In the genomic region with DNA sequence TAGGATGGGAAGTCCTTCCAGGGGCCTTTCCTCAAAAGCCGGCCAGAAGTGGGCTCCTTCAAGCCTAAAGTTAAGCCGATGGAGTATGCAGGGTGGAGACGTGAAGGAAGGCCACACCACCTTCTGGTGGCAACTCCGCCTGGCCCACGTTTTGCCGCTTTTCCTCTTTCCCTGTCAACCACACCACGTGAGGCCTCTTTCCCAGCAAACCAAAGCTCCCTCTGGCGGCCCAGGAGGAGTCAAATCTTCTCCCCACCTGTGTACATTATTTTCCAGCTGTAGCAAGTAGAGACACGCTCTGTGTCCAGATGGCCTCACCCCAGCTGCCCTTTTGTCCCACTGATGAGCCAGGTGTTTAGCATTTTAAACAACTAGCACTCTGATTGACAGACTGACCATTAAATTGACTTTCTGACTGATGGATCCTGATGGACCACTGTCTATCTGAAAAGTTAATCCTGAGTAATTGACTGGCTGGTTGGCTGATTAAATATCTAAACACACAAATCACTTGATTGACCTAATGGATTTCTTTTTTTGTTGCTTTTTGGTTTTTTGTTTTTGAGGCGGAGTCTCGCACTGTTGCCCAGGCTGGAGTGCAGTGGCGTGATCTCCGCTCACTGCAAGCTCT, we compare ENCODE assay signal across 8 cellular contexts. TPM values are rescaled to one million over a fixed set of nuclear protein-coding genes. Genes with fewer than 3 reads are reported as not detected.
DNase-seq lines count a peak whose midpoint lies in the region; ATAC-seq and TF ChIP-seq lines count a peak whose summit lies in the region.

No MANE protein-coding gene starts in this region.

- no peak overlapping the region for H3K27ac ChIP-seq in VCaP
- no peak overlapping the region for H3K27ac ChIP-seq in right cardiac atrium (ENCODE audit: low read length)
- no peak overlapping the region for H3K27ac ChIP-seq in thyroid gland

- WGBS in right cardiac atrium, result 44% methylated on average over 13 of the region's 13 CpGs
- 43 to 71% methylated on average over 13 of the region's 13 CpGs for WGBS in thyroid gland, 2 donors

- H3K27me3 ChIP-seq in right cardiac atrium (ENCODE audit: control insufficient read depth, insufficient read depth) (no peaks in the 10 kb centered on the region), thyroid gland (no peaks in the 10 kb centered on the region)

- H3K4me3 ChIP-seq in right cardiac atrium (ENCODE audit: low read length) (no peak overlapping the region), thyroid gland (replicated peaks in 1 of 3) (no peak overlapping the region)

- TF ChIP-seq CTCF in LNCAP (IDR thresholded peaks at IDR 0.05), result peak; percentile 78
- TF ChIP-seq CTCF in VCaP (conservative IDR thresholded peaks at IDR 0.05), result peak; percentile 65
- TF ChIP-seq CTCF in thyroid gland (IDR thresholded peaks at IDR 0.05), result peak in 3 of 6 experiments; percentile 45 to 55 (median 54)

- ATAC-seq in right cardiac atrium (peak in 1 of 2 donors; percentile 3), HG02588 (IDR thresholded peaks at IDR 0.05; ENCODE audit: unreplicated experiment) (no peak), GM18907 (IDR thresholded peaks at IDR 0.05; ENCODE audit: unreplicated experiment) (no peak)

- H3K9me3 ChIP-seq in right cardiac atrium (ENCODE audit: control insufficient read depth, low read length) (no peaks in the 10 kb centered on the region), thyroid gland (no peaks in the 10 kb centered on the region)

- no peaks in the 10 kb centered on the region for H3K36me3 ChIP-seq in thyroid gland

- peaks cover 8% of the 10 kb centered on the region for H3K4me1 ChIP-seq in right cardiac atrium (ENCODE audit: control insufficient read depth, insufficient read depth, low read length)
- peaks cover 10 to 12% of the 10 kb centered on the region in 2 donors for H3K4me1 ChIP-seq in thyroid gland

- DNase-seq in DMS114 treated with DMSO at 0.1 percent for 48 hours (lab: John Stamatoyannopoulos, UW; ENCODE audit: unreplicated experiment) (peak; percentile 25), right cardiac atrium (peak; percentile 47 to 74 (median 72)), thyroid gland (peak; percentile 65 to 69)
- DNase-seq in effector CD8-positive, alpha-beta T cell (lab: John Stamatoyannopoulos, UW), result no peak

- intact Hi-C loops in right cardiac atrium (cut with DNase I), result loop anchor here in 2 of 4 donors (10.0 kb wide), 1 partner anchor 256 kb away; no protein-coding TSS in a partner anchor
- intact Hi-C loops in thyroid gland (cut with DNase I), result loop anchor here (5.0 kb wide), 1 partner anchor 254 kb away; no protein-coding TSS in a partner anchor

- no peak for TF ChIP-seq POLR2A in thyroid gland (IDR thresholded peaks at IDR 0.05)

RNA-seq across cellular contexts. Expression of a gene that starts 59.6 kb away (rescaled TPM):
- total RNA-seq in right cardiac atrium, result 10 to 100 TPM; 68.6 to 76.9 (median 73.6) TPM
- polyA plus RNA-seq in right cardiac atrium, result 14.6 TPM
- 100 to 1,000 TPM; 143 to 185 (median 165) TPM for total RNA-seq in thyroid gland
